In the genomic region with DNA sequence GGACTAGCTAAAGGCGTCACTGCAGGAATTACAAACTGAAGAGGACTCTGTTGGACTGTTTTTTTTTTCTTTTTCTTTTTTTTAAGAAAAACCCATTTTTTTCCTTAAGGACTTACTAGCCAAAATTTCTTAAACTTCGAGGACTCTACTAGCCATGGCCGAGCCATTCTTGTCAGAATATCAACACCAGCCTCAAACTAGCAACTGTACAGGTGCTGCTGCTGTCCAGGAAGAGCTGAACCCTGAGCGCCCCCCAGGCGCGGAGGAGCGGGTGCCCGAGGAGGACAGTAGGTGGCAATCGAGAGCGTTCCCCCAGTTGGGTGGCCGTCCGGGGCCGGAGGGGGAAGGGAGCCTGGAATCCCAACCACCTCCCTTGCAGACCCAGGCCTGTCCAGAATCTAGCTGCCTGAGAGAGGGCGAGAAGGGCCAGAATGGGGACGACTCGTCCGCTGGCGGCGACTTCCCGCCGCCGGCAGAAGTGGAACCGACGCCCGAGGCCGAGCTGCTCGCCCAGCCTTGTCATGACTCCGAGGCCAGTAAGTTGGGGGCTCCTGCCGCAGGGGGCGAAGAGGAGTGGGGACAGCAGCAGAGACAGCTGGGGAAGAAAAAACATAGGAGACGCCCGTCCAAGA, we compare ENCODE assay signal across 1 cellular context.
TF ChIP-seq lines count a peak whose summit lies in the region.

No MANE protein-coding gene starts in this region.

TF ChIP-seq in HEK293T, 16 proteins besides CTCF, POLR2A, EP300 and RAD21 (continued from another document):
- TF ChIP-seq LEF1 (IDR thresholded peaks at IDR 0.05; ENCODE audit: borderline replicate concordance), result no peak
